In the genomic region with DNA sequence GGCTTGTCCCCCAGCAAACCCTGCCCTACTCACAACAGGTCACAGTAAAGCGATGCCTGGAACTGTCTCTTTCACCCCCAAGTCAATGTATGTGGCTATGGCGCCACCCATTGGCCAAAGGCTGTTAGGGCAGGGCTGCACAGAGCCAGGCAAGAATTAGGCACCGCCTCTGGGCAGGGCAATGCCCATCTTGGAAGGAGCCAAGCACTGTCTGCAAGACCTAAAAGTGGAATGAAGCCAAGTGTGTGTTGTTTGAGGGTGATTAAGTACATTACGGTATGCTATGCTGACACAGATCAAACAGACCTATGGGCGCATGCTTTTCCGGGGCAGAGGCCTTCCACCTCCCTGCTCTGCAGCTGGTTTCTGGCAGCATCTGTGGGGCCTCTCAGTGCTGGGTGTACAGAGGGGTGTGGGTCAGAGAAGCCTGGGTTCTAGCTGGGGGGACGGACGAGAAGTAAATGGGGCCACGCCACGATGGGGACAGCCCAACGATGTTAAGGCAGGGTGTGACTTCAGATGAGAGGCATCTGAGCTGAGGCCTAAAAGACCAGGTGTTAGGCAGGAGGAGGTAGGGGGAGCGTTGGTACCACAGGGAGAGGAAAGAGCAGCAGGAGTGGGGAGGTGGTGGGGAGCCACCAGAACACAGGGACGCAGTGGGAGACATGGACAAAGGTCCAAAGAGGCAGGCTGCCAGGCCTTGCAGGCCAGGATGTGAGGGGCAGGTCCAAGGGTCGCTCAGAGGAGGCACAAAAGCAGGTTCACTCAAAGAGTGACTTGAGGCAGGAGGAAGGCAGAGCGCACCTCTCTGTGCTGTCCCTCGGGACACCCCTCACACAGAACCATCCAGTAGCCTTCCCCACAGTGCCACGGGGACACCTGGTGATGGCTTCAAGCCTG, we compare ENCODE assay signal across 1 cellular context.
TF ChIP-seq lines count a peak whose summit lies in the region.

No MANE protein-coding gene starts in this region.

TF ChIP-seq in HepG2, 621 proteins besides CTCF, POLR2A, EP300 and RAD21 (continued from another document):
- TF ChIP-seq, protein P1, sequence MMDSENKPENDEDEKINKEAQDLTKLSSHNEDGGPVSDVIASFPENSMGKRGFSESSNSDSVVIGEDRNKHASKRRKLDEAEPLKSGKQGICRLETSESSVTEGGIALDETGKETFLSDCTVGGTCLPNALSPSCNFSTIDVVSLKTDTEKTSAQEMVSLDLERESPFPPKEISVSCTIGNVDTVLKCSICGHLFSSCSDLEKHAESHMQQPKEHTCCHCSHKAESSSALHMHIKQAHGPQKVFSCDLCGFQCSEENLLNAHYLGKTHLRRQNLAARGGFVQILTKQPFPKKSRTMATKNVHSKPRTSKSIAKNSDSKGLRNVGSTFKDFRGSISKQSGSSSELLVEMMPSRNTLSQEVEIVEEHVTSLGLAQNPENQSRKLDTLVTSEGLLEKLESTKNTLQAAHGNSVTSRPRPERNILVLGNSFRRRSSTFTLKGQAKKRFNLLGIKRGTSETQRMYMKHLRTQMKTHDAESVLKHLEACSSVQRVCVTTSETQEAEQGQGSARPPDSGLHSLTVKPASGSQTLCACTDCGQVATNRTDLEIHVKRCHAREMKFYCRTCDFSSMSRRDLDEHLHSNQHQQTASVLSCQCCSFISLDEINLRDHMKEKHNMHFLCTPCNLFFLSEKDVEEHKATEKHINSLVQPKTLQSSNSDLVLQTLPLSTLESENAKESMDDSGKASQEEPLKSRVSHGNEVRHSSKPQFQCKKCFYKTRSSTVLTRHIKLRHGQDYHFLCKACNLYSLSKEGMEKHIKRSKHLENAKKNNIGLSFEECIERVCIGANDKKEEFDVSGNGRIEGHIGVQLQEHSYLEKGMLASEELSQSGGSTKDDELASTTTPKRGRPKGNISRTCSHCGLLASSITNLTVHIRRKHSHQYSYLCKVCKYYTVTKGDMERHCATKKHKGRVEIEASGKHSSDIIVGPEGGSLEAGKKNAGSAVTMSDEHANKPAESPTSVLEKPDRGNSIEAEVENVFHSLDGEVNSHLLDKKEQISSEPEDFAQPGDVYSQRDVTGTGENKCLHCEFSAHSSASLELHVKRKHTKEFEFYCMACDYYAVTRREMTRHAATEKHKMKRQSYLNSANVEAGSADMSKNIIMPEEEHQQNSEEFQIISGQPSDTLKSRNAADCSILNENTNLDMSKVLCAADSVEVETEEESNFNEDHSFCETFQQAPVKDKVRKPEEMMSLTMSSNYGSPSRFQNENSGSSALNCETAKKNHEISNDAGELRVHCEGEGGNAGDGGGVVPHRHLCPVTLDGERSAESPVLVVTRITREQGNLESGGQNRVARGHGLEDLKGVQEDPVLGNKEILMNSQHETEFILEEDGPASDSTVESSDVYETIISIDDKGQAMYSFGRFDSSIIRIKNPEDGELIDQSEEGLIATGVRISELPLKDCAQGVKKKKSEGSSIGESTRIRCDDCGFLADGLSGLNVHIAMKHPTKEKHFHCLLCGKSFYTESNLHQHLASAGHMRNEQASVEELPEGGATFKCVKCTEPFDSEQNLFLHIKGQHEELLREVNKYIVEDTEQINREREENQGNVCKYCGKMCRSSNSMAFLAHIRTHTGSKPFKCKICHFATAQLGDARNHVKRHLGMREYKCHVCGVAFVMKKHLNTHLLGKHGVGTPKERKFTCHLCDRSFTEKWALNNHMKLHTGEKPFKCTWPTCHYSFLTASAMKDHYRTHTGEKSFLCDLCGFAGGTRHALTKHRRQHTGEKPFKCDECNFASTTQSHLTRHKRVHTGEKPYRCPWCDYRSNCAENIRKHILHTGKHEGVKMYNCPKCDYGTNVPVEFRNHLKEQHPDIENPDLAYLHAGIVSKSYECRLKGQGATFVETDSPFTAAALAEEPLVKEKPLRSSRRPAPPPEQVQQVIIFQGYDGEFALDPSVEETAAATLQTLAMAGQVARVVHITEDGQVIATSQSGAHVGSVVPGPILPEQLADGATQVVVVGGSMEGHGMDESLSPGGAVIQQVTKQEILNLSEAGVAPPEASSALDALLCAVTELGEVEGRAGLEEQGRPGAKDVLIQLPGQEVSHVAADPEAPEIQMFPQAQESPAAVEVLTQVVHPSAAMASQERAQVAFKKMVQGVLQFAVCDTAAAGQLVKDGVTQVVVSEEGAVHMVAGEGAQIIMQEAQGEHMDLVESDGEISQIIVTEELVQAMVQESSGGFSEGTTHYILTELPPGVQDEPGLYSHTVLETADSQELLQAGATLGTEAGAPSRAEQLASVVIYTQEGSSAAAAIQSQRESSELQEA (CRISPR knock-in tag; IDR thresholded peaks at IDR 0.05; ENCODE audit: not compliant biosample characterization), result no peak
- TF ChIP-seq HOXD1 (CRISPR knock-in tag; IDR thresholded peaks at IDR 0.05) (no peak), RBFOX2 (IDR thresholded peaks at IDR 0.05; ENCODE audit: low read depth, low read length) (no peak), ZSCAN22 (CRISPR knock-in tag; IDR thresholded peaks at IDR 0.05) (no peak), AGO1 (IDR thresholded peaks at IDR 0.05; ENCODE audit: low read depth, low read length, poor library complexity, severe bottlenecking) (no peak), GZF1 (CRISPR knock-in tag; IDR thresholded peaks at IDR 0.05) (0 out of 2 replicates have a peak, but pooled peaks have one; percentile 32)
- TF ChIP-seq, protein P2, sequence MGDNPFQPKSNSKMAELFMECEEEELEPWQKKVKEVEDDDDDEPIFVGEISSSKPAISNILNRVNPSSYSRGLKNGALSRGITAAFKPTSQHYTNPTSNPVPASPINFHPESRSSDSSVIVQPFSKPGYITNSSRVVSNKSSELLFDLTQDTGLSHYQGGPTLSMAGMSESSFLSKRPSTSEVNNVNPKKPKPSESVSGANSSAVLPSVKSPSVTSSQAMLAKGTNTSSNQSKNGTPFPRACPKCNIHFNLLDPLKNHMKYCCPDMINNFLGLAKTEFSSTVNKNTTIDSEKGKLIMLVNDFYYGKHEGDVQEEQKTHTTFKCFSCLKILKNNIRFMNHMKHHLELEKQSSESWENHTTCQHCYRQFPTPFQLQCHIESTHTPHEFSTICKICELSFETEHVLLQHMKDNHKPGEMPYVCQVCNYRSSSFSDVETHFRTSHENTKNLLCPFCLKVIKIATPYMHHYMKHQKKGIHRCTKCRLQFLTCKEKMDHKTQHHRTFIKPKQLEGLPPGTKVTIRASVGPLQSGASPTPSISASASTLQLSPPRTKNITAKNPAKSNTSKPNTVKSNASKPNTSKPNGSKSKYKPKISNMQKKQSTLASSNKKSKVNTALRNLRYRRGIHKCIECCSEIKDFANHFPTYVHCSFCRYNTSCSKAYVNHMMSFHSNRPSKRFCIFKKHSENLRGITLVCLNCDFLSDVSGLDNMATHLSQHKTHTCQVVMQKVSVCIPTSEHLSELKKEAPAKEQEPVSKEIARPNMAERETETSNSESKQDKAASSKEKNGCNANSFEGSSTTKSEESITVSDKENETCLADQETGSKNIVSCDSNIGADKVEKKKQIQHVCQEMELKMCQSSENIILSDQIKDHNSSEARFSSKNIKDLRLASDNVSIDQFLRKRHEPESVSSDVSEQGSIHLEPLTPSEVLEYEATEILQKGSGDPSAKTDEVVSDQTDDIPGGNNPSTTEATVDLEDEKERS (CRISPR knock-in tag; IDR thresholded peaks at IDR 0.05), result no peak
- TF ChIP-seq, protein P3, sequence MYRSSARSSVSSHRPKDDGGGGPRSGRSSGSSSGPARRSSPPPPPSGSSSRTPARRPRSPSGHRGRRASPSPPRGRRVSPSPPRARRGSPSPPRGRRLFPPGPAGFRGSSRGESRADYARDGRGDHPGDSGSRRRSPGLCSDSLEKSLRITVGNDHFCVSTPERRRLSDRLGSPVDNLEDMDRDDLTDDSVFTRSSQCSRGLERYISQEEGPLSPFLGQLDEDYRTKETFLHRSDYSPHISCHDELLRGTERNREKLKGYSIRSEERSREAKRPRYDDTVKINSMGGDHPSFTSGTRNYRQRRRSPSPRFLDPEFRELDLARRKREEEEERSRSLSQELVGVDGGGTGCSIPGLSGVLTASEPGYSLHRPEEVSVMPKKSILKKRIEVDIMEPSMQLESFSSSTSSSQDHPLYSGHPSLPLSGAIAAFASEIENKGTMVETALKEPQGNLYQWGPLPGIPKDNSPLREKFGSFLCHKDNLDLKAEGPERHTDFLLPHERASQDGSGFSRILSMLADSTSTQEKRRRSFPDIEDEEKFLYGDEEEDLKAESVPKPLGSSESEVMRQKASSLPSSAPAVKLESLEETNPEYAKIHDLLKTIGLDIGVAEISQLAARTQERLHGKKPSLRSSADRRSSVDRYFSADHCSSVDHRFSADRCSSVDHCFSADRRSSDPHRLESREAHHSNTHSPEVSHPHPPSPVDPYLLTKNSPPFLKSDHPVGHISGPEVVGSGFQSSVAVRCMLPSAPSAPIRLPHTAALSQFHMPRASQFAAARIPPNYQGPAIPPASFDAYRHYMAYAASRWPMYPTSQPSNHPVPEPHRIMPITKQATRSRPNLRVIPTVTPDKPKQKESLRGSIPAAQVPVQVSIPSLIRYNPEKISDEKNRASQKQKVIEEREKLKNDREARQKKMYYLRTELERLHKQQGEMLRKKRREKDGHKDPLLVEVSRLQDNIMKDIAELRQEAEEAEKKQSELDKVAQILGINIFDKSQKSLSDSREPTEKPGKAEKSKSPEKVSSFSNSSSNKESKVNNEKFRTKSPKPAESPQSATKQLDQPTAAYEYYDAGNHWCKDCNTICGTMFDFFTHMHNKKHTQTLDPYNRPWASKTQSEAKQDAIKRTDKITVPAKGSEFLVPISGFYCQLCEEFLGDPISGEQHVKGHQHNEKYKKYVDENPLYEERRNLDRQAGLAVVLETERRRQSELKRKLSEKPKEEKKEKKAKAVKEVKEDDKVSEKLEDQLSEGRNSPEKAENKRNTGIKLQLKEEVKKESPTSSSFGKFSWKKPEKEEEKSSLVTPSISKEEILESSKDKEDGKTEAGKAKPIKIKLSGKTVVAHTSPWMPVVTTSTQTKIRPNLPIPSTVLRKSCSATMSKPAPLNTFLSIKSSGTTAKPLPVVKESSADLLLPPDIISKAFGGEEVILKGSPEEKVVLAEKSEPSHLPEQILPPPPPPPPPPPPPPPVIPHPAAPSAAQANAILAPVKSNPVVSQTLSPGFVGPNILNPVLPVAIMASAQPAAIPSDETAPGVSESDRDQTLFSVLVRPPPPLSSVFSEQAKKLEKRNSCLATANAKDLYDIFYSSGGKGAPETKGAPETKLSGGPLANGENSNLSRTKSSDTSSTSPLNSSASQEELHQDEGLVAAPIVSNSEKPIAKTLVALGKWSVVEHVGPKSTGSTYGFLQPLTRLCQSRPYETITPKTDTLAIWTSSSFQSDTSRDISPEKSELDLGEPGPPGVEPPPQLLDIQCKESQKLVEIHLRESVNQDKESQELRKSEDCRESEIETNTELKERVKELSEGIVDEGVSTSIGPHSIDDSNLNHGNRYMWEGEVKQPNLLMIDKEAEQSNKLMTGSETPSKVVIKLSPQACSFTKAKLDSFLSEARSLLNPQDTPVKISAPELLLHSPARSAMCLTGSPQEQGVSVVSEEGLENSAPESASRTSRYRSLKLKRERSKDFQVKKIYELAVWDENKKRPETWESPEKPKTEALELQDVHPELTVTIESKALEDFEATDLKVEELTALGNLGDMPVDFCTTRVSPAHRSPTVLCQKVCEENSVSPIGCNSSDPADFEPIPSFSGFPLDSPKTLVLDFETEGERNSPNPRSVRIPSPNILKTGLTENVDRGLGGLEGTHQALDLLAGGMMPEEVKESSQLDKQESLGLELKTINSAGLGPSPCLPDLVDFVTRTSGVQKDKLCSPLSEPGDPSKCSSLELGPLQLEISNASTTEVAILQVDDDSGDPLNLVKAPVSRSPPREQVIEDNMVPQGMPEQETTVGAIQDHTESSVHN (CRISPR knock-in tag; IDR thresholded peaks at IDR 0.05), result no peak
- TF ChIP-seq, protein P4, sequence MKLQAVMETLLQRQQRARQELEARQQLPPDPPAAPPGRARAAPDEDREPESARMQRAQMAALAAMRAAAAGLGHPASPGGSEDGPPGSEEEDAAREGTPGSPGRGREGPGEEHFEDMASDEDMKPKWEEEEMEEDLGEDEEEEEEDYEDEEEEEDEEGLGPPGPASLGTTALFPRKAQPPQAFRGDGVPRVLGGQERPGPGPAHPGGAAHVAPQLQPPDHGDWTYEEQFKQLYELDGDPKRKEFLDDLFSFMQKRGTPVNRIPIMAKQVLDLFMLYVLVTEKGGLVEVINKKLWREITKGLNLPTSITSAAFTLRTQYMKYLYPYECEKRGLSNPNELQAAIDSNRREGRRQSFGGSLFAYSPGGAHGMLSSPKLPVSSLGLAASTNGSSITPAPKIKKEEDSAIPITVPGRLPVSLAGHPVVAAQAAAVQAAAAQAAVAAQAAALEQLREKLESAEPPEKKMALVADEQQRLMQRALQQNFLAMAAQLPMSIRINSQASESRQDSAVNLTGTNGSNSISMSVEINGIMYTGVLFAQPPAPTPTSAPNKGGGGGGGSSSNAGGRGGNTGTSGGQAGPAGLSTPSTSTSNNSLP (IDR thresholded peaks at IDR 0.05; ENCODE audit: low read depth, low read length), result no peak
